ENCODE assay signal across 22 cellular contexts in genomic region chr4:15676899-15677298, GRCh38. TPM values are rescaled to one million over a fixed set of nuclear protein-coding genes. Genes with fewer than 3 reads are reported as not detected.
A peak's percentile ranks its signal among the peaks of the same experiment; 100 is the strongest.
DNase-seq lines count a peak whose midpoint lies in the region; ATAC-seq and TF ChIP-seq lines count a peak whose summit lies in the region.
"Had no signal": no experiment of that assay in that cellular context is flagged by ENCODE, and none has a peak within 500 bp of the region (broad histone marks: within the 10 kb centered on the region; RNA-seq: fewer than 3 reads in every experiment).

No MANE protein-coding gene starts in this region.

- BruUV-seq in MCF 10A (replicated peaks; lab: Mats Ljungman, UMichigan) = no TSS peak

- no peak overlapping the region for H2BK15ac ChIP-seq in H9 (ENCODE audit: low read depth, low read length)

- peaks cover 2% of the 10 kb centered on the region for H3K23me2 ChIP-seq in H9 (ENCODE audit: insufficient read length, low read depth, low read length, poor library complexity, severe bottlenecking)

- H3K4me3 Mint-ChIP-seq in MCF 10A (ENCODE audit: unreplicated experiment) (no peak overlapping the region), H9 (no peak overlapping the region)
- H3K4me3 Mint-ChIP-seq: activated naive CD4-positive, alpha-beta T cell treated with anti-CD3 and anti-CD28 coated beads, Interleukin-2, amount 50 U/mL, for 24 hours; B cell; natural killer cell treated with Interleukin-12 subunit alpha and Interleukin-12 subunit beta and Interleukin-15 and Interleukin-18, amount 100 ng/mL, for 72 hours had no signal

- no peak overlapping the region for H3K9ac ChIP-seq in H9 (ENCODE audit: extremely low read depth, insufficient read length, low read length)
- H3K9ac ChIP-seq: parathyroid adenoma had no signal

- no peak overlapping the region for H2BK5ac ChIP-seq in H9 (ENCODE audit: insufficient read length, low read length)

- intact Hi-C loops in MCF 10A (cut with micrococcal nuclease) (no loop called here), breast epithelium (cut with DNase I; ENCODE audit: low total_unique reads) (no loop called here)

- no peak overlapping the region for H4K91ac ChIP-seq in H9 (ENCODE audit: insufficient read length, low read depth, low read length)

- H4K8ac ChIP-seq in H9 (replicated peaks; ENCODE audit: insufficient read length, low read depth, low read length) = no peak overlapping the region

- H3K27me3 ChIP-seq in breast epithelium (no peaks in the 10 kb centered on the region), H9 (ENCODE audit: insufficient read depth, low read length) (no peaks in the 10 kb centered on the region)
- H3K27me3 ChIP-seq: left lung, stomach, tibial nerve had no signal

- H4K20me1 ChIP-seq in H9 (ENCODE audit: control insufficient read depth, insufficient read depth, insufficient read length) = no peaks in the 10 kb centered on the region

- no peak overlapping the region for H2BK20ac ChIP-seq in H9 (ENCODE audit: low read depth, low read length, poor library complexity, severe bottlenecking)

- no peak overlapping the region for H3T11ph ChIP-seq in H9 (ENCODE audit: low read length)

- peaks cover 16% of the 10 kb centered on the region for H3K79me2 ChIP-seq in H9 (ENCODE audit: insufficient read depth, low read length)
- H3K79me2 ChIP-seq: parathyroid adenoma had no signal

- no peak overlapping the region for H3K4me3 ChIP-seq in breast epithelium
- H3K4me3 ChIP-seq: left lung, stomach, tibial nerve had no signal

- no peak overlapping the region for H3K4me2 ChIP-seq in H9 (ENCODE audit: insufficient read depth, insufficient read length, low read length)

- no peak overlapping the region for H3K4ac ChIP-seq in H9 (ENCODE audit: low read depth, low read length)

- H3K18ac ChIP-seq in H9 (ENCODE audit: insufficient read length, low read depth, low read length) = no peak overlapping the region

- H3K36me3 ChIP-seq in breast epithelium = no peaks in the 10 kb centered on the region
- H3K36me3 ChIP-seq: left lung, stomach, tibial nerve had no signal

- no peak for ATAC-seq in GM21515 (IDR thresholded peaks at IDR 0.05; ENCODE audit: unreplicated experiment)
- ATAC-seq in HG03135 (IDR thresholded peaks at IDR 0.05; ENCODE audit: unreplicated experiment) = no peak
- ATAC-seq: natural killer cell treated with Interleukin-12 subunit alpha and Interleukin-12 subunit beta and Interleukin-15 and Interleukin-18, amount 100 ng/mL, for 72 hours; SK-N-SH treated with all-trans-retinoic acid at 6 μM for 48 hours had no signal

- H3K36me3 Mint-ChIP-seq in MCF 10A (ENCODE audit: insufficient read depth, unreplicated experiment) (peaks cover 13% of the 10 kb centered on the region), H9 (ENCODE audit: insufficient read depth in 1 of 3, low read depth in 3 of 3) (peaks cover 5 to 8% (median 8%) of the 10 kb centered on the region in 3 experiments)
- H3K36me3 Mint-ChIP-seq: activated naive CD4-positive, alpha-beta T cell treated with anti-CD3 and anti-CD28 coated beads, Interleukin-2, amount 50 U/mL, for 24 hours; natural killer cell treated with Interleukin-12 subunit alpha and Interleukin-12 subunit beta and Interleukin-15 and Interleukin-18, amount 100 ng/mL, for 72 hours had no signal

- TF ChIP-seq CTCF in MCF 10A (IDR thresholded peaks at IDR 0.05; ENCODE audit: unreplicated experiment) (no peak), breast epithelium (IDR thresholded peaks at IDR 0.05) (no peak), H9 (conservative IDR thresholded peaks at IDR 0.05) (no peak)

- H3K27ac ChIP-seq in breast epithelium = no peak overlapping the region
- H3K27ac ChIP-seq in epithelial cell of prostate = peak overlapping the region; percentile 90
- H3K27ac ChIP-seq in H9 (ENCODE audit: insufficient read length, low read depth, low read length) = no peak overlapping the region
- H3K27ac ChIP-seq: 22Rv1, left lung, parathyroid adenoma, tibial nerve had no signal

- H3K9me3 ChIP-seq in breast epithelium (no peaks in the 10 kb centered on the region), H9 (ENCODE audit: control insufficient read depth, low read depth, low read length) (no peaks in the 10 kb centered on the region)
- H3K9me3 ChIP-seq: left lung, stomach, tibial nerve had no signal

- H2BK120ac ChIP-seq in H9 (ENCODE audit: low read depth, low read length, poor library complexity, severe bottlenecking) = no peak overlapping the region

- H3K27ac Mint-ChIP-seq in MCF 10A (ENCODE audit: low read depth, unreplicated experiment) (peak overlapping the region; percentile 91), H9 (no peak overlapping the region)
- H3K27ac Mint-ChIP-seq: activated naive CD4-positive, alpha-beta T cell treated with anti-CD3 and anti-CD28 coated beads, Interleukin-2, amount 50 U/mL, for 24 hours; B cell; natural killer cell treated with Interleukin-12 subunit alpha and Interleukin-12 subunit beta and Interleukin-15 and Interleukin-18, amount 100 ng/mL, for 72 hours had no signal

- H4K5ac ChIP-seq in H9 (ENCODE audit: insufficient read length, low read depth, low read length) = no peak overlapping the region

- H3K23ac ChIP-seq in H9 (ENCODE audit: insufficient read length, low read depth, low read length) = no peak overlapping the region

- H2AFZ ChIP-seq in H9 (ENCODE audit: low read length) = no peak overlapping the region
- H2AFZ ChIP-seq: parathyroid adenoma had no signal

- peaks cover 31% of the 10 kb centered on the region for H3K4me1 Mint-ChIP-seq in MCF 10A (ENCODE audit: insufficient read depth, unreplicated experiment)
- peaks cover 22 to 24% of the 10 kb centered on the region in 2 experiments for H3K4me1 Mint-ChIP-seq in H9
- H3K4me1 Mint-ChIP-seq: activated naive CD4-positive, alpha-beta T cell treated with anti-CD3 and anti-CD28 coated beads, Interleukin-2, amount 50 U/mL, for 24 hours had no signal

- H3K27me3 Mint-ChIP-seq in MCF 10A (ENCODE audit: insufficient read depth, unreplicated experiment) (no peaks in the 10 kb centered on the region), H9 (ENCODE audit: low read depth) (no peaks in the 10 kb centered on the region)
- H3K27me3 Mint-ChIP-seq: B cell; natural killer cell treated with Interleukin-12 subunit alpha and Interleukin-12 subunit beta and Interleukin-15 and Interleukin-18, amount 100 ng/mL, for 72 hours had no signal

- H3K14ac ChIP-seq in H9 (ENCODE audit: insufficient read depth, low read length) = no peak overlapping the region

- no peak overlapping the region for H2AK5ac ChIP-seq in H9 (ENCODE audit: insufficient read length, low read length)

- H3K4me1 ChIP-seq in breast epithelium (no peaks in the 10 kb centered on the region), H9 (ENCODE audit: insufficient read depth, low read length) (peaks cover 7% of the 10 kb centered on the region; the same call in 1 of the 2 replicates)
- H3K4me1 ChIP-seq: parathyroid adenoma had no signal

- peaks cover 2% of the 10 kb centered on the region for H3K79me1 ChIP-seq in H9 (ENCODE audit: insufficient read depth, low read depth, low read length, poor library complexity, severe bottlenecking)

- CTCF ChIA-PET in MCF 10A (lab: Yijun Ruan, JAX) = interaction anchor here (0.7 to 1.5 kb wide), 3 partner anchors 10 to 39 kb away, joined by 3 to 5 read pairs (median 4); no protein-coding TSS in a partner anchor

- H3K56ac ChIP-seq in H9 (ENCODE audit: insufficient read length, low read depth, low read length) = no peak overlapping the region

- H2BK12ac ChIP-seq in H9 (ENCODE audit: insufficient read length, low read depth, low read length) = no peak overlapping the region

- no CpG with 5 or more reads among the region's 6 CpGs for WGBS in H9 (ENCODE audit: extremely low coverage, insufficient read length, low lambda C conversion rate)

- no peak for DNase-seq in MCF 10A (ENCODE audit: unreplicated experiment)
- no peak for DNase-seq in breast epithelium (ENCODE audit: low spot score in 2 of 2)
- DNase-seq in epithelial cell of prostate (ENCODE audit: low read depth, low spot score) = no peak
- no peak for DNase-seq in H9
- DNase-seq: activated CD4-positive, alpha-beta T cell treated with anti-CD3 and anti-CD28 coated beads, Interleukin-2, amount 50 U/mL, for 1 hour; anterior cingulate cortex; central memory CD4-positive, alpha-beta T cell; GOT3; left lung; NCI-H2171; NCI-H526; stimulated activated CD4-positive, alpha-beta T cell treated with anti-CD3 and anti-CD28 coated beads, Interleukin-15, amount 100 ng/mL, for 24 hours; stomach had no signal

- TF ChIP-seq POLR2A in breast epithelium (IDR thresholded peaks at IDR 0.05) = no peak

- H3K9me3 Mint-ChIP-seq in MCF 10A (ENCODE audit: unreplicated experiment) (no peaks in the 10 kb centered on the region), H9 (no peaks in the 10 kb centered on the region)
- H3K9me3 Mint-ChIP-seq: activated naive CD4-positive, alpha-beta T cell treated with anti-CD3 and anti-CD28 coated beads, Interleukin-2, amount 50 U/mL, for 24 hours; natural killer cell treated with Interleukin-12 subunit alpha and Interleukin-12 subunit beta and Interleukin-15 and Interleukin-18, amount 100 ng/mL, for 72 hours had no signal

- POLR2A ChIA-PET in MCF 10A (lab: Yijun Ruan, JAX) = interaction anchor here (0.6 to 11.9 kb wide), 5 partner anchors 14 to 229 kb away, joined by 3 to 410 read pairs (median 7); partner anchors contain the start of gene FBXL5

RNA-seq across cellular contexts. Expression of gene FAM200B, which starts 4.7 kb away (rescaled TPM):
- total RNA-seq in MCF 10A (2022) = 33.6 and 46.5 TPM in 2 replicates
- 10 to 100 TPM; 34.7 to 66.9 (median 55.9) TPM for total RNA-seq in breast epithelium
- total RNA-seq in H9 (2021) = 19.6 and 20.3 TPM in 2 replicates

RNA-seq across cellular contexts. Expression of gene FBXL5, which starts 21.7 kb away (rescaled TPM):
- total RNA-seq in MCF 10A (2022) (68.0 and 96.8 TPM in 2 replicates), breast epithelium (100 to 1,000 TPM; 178 to 231 (median 202) TPM), H9 (2021) (57.6 and 60.3 TPM in 2 replicates)

RNA-seq across cellular contexts. Expression of gene BST1, which starts 26.0 kb away (rescaled TPM):
- total RNA-seq in MCF 10A (2022) = 0.93 and 1.1 TPM in 2 replicates
- 10 to 100 TPM in 1 of 3 donors, 1 to 10 TPM in 2; 6.4 to 16.6 (median 7.5) TPM for total RNA-seq in breast epithelium
- total RNA-seq in H9 (2021) = 0.48 TPM in 1 of 2 replicates, not detected in the other
